In genomic region chr21:46356005-46356338, GRCh38 we compare ENCODE assay signal across 33 cellular contexts.
"Had no signal": no experiment of that assay in that cellular context is flagged by ENCODE, and none has a peak within 500 bp of the region (broad histone marks: within the 10 kb centered on the region; RNA-seq: fewer than 3 reads in every experiment).

No MANE protein-coding gene starts in this region.

- H3K27me3 Mint-ChIP-seq: activated CD4-positive, alpha-beta memory T cell treated with anti-CD3 and anti-CD28 coated beads, Interleukin-2, amount 10 ng/mL, durations not matched to agents 7 days and 5 days; activated CD8-positive, alpha-beta memory T cell treated with anti-CD3 and anti-CD28 coated beads, Interleukin-2, amount 10 ng/mL, durations not matched to agents 7 days and 5 days; activated naive CD8-positive, alpha-beta T cell treated with anti-CD3 and anti-CD28 coated beads for 36 hours; activated T-helper 17 cell treated with anti-CD3 and anti-CD28 coated beads, Interleukin-2, amount 50 U/mL, for 72 hours had no signal

- H3K4me1 ChIP-seq: SJCRH30 had no signal

- H3K27ac Mint-ChIP-seq: activated CD4-positive, alpha-beta memory T cell treated with anti-CD3 and anti-CD28 coated beads, Interleukin-2, amount 10 ng/mL, durations not matched to agents 7 days and 5 days; activated CD8-positive, alpha-beta memory T cell treated with anti-CD3 and anti-CD28 coated beads, Interleukin-2, amount 10 ng/mL, durations not matched to agents 7 days and 5 days; activated T-cell treated with anti-CD3 and anti-CD28 coated beads, Interleukin-2, amount 50 U/mL, for 72 hours; activated T-helper 17 cell treated with anti-CD3 and anti-CD28 coated beads, Interleukin-2, amount 50 U/mL, for 72 hours had no signal

- DNase-seq: activated CD4-positive, alpha-beta memory T cell treated with anti-CD3 and anti-CD28 coated beads, Interleukin-2, amount 10 ng/mL, durations not matched to agents 7 days and 5 days; activated CD4-positive, alpha-beta T cell treated with anti-CD3 and anti-CD28 coated beads for 1 hour; activated CD4-positive, alpha-beta T cell treated with anti-CD3 and anti-CD28 coated beads for 48 hours; activated CD4-positive, CD25-positive, alpha-beta regulatory T cell; activated CD8-positive, alpha-beta memory T cell treated with anti-CD3 and anti-CD28 coated beads, Interleukin-2, amount 10 ng/mL, durations not matched to agents 7 days and 5 days; activated CD8-positive, alpha-beta memory T cell treated with anti-CD3 and anti-CD28 coated beads, Interleukin-2, amount 50 U/mL, for 48 hours; activated effector memory CD4-positive, alpha-beta T cell treated with anti-CD3 and anti-CD28 coated beads, Interleukin-2, amount 50 U/mL, for 16 hours; activated naive CD4-positive, alpha-beta T cell; activated naive CD4-positive, alpha-beta T cell treated with anti-CD3 and anti-CD28 coated beads, Interleukin-2, amount 50 U/mL, for 16 hours; activated naive CD8-positive, alpha-beta T cell treated with anti-CD3 and anti-CD28 coated beads for 36 hours; activated T-cell treated with anti-CD3 and anti-CD28 coated beads, Interleukin-2, amount 50 U/mL, for 1 hour; activated T-cell treated with anti-CD3 and anti-CD28 coated beads, Interleukin-2, amount 50 U/mL, for 72 hours; amniotic stem cell; aorta; brain microvascular endothelial cell; central memory CD4-positive, alpha-beta T cell; NCI-H1048; NCI-H1105 treated with DMSO at 0.1 percent for 48 hours; NCI-H1436 treated with DMSO at 0.1 percent for 48 hours; NCI-H1694 treated with DMSO at 0.1 percent for 48 hours; NCI-H2029; NCI-H2171; NCI-H446; NCI-H510A treated with DMSO at 0.1 percent for 48 hours; NCI-H69; NCI-H82; OCI-M1; SHP77; SJCRH30; T1000; WERI-Rb-1 had no signal

- H3K9me3 Mint-ChIP-seq: activated CD4-positive, alpha-beta memory T cell treated with anti-CD3 and anti-CD28 coated beads, Interleukin-2, amount 10 ng/mL, durations not matched to agents 7 days and 5 days; activated naive CD8-positive, alpha-beta T cell treated with anti-CD3 and anti-CD28 coated beads for 36 hours; activated T-cell treated with anti-CD3 and anti-CD28 coated beads, Interleukin-2, amount 50 U/mL, for 72 hours; activated T-helper 17 cell treated with anti-CD3 and anti-CD28 coated beads, Interleukin-2, amount 50 U/mL, for 72 hours had no signal

- H3K4me1 Mint-ChIP-seq: activated CD4-positive, alpha-beta memory T cell treated with anti-CD3 and anti-CD28 coated beads, Interleukin-2, amount 10 ng/mL, durations not matched to agents 7 days and 5 days; activated T-helper 17 cell treated with anti-CD3 and anti-CD28 coated beads, Interleukin-2, amount 50 U/mL, for 72 hours had no signal

- H3K9me3 ChIP-seq: SJCRH30 had no signal

- H3K4me3 Mint-ChIP-seq: activated CD4-positive, alpha-beta memory T cell treated with anti-CD3 and anti-CD28 coated beads, Interleukin-2, amount 10 ng/mL, durations not matched to agents 7 days and 5 days; activated CD8-positive, alpha-beta memory T cell treated with anti-CD3 and anti-CD28 coated beads, Interleukin-2, amount 10 ng/mL, durations not matched to agents 7 days and 5 days; activated naive CD8-positive, alpha-beta T cell treated with anti-CD3 and anti-CD28 coated beads for 36 hours; activated T-cell treated with anti-CD3 and anti-CD28 coated beads, Interleukin-2, amount 50 U/mL, for 72 hours; activated T-helper 17 cell treated with anti-CD3 and anti-CD28 coated beads, Interleukin-2, amount 50 U/mL, for 72 hours had no signal

- H3K27me3 ChIP-seq: brain microvascular endothelial cell, SJCRH30 had no signal

- H3K27ac ChIP-seq: brain microvascular endothelial cell, SJCRH30, SK-N-MC, WERI-Rb-1 had no signal

- H3K4me3 ChIP-seq: SJCRH30, SK-N-MC had no signal

- ATAC-seq: activated CD8-positive, alpha-beta memory T cell treated with anti-CD3 and anti-CD28 coated beads, Interleukin-2, amount 10 ng/mL, durations not matched to agents 7 days and 5 days; activated T-helper 17 cell treated with anti-CD3 and anti-CD28 coated beads, Interleukin-2, amount 50 U/mL, for 72 hours had no signal
